8 cellular contexts compared by ENCODE assay signal in the genomic region with DNA sequence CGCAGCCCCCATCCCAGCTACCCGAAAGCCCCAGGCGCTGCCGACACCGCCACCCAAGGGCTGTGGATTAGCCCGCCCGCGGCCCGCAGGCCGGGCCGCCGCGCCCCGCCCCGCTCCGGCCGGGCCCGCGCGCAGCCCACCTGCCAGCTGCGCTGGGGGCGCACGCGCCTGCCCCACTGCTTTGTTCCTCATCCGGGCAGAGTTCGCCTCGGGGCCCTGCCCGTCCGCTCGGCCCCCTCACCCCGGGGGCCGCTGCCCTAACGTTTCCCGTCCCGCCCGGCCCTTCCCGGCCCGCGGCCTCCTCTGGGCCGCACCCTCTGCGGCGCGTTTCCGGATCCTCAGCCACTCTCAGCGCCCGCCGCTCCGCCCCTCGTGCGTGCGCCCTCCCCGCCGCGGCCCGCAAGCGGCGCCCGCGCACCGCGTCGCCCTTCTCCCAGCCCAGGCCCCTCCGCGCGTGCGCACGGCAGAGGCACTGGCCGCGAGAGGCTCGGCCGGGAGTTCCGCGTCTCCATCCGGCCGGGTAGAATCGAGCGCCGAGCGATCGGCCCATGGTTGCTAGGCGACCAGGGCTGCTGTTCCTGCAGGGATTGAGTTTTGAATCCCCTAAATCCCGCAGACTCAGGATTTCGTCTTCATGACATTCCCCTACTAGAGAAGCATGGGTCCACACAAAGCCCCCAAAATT. TPM values are rescaled to one million over a fixed set of nuclear protein-coding genes. Genes with fewer than 3 reads are reported as not detected.
A peak's percentile ranks its signal among the peaks of the same experiment; 100 is the strongest.
DNase-seq lines count a peak whose midpoint lies in the region; ATAC-seq and TF ChIP-seq lines count a peak whose summit lies in the region.

Gene PRDM4, minus strand, starts transcription at position 321 of the 685 bp plus-strand sequence. CDS start 622 bp downstream, outside the sequence.

- peaks cover 26% of the 10 kb centered on the region for H3K4me1 Mint-ChIP-seq in activated CD4-positive, alpha-beta T cell treated with anti-CD3 and anti-CD28 coated beads, Interleukin-2, amount 10 ng/mL, durations not matched to agents 24 days and 14 days

- peaks cover 18% of the 10 kb centered on the region for H3K36me3 Mint-ChIP-seq in activated CD4-positive, alpha-beta T cell treated with anti-CD3 and anti-CD28 coated beads, Interleukin-2, amount 10 ng/mL, durations not matched to agents 24 days and 14 days (ENCODE audit: low read depth)

- H3K4me3 Mint-ChIP-seq in activated CD4-positive, alpha-beta T cell treated with anti-CD3 and anti-CD28 coated beads, Interleukin-2, amount 10 ng/mL, durations not matched to agents 24 days and 14 days: peak within 1 kb of the TSS; percentile 93

- H3K4me3 ChIP-seq in BLaER1 treated with 17β-estradiol and CSF1 and Interleukin-3, amounts not matched to agents 10 nM and 100 nM: peak within 1 kb of the TSS; percentile 86 to 98 (median 94)
- H3K4me3 ChIP-seq in coronary artery: peak within 1 kb of the TSS; percentile 85

- no peak for TF ChIP-seq CTCF in coronary artery (IDR thresholded peaks at IDR 0.05)

- peak; percentile 97 for ATAC-seq in GM19324 (IDR thresholded peaks at IDR 0.05; ENCODE audit: low FRiP score, unreplicated experiment)
- peak; percentile 84 for ATAC-seq in HG03469 (IDR thresholded peaks at IDR 0.05; ENCODE audit: unreplicated experiment)

- peaks cover 0 to 45% (median 33%) of the 10 kb centered on the region in 11 experiments; a peak in 15 of 22 replicates for H4K20me1 ChIP-seq in BLaER1 treated with 17β-estradiol and CSF1 and Interleukin-3, amounts not matched to agents 10 nM and 100 nM

- H3K36me3 ChIP-seq in BLaER1 treated with 17β-estradiol and CSF1 and Interleukin-3, amounts not matched to agents 10 nM and 100 nM: peaks cover 26 to 33% (median 31%) of the 10 kb centered on the region in 11 experiments

- no peaks in the 10 kb centered on the region for H3K27me3 ChIP-seq in BLaER1 treated with 17β-estradiol and CSF1 and Interleukin-3, amounts not matched to agents 10 nM and 100 nM

- peak within 1 kb of the TSS; percentile 85 to 95 (median 92) for H3K27ac ChIP-seq in BLaER1 treated with 17β-estradiol and CSF1 and Interleukin-3, amounts not matched to agents 10 nM and 100 nM
- peak within 1 kb of the TSS; percentile 42 to 84 for H3K27ac ChIP-seq in coronary artery

- intact Hi-C loops in activated CD4-positive, alpha-beta T cell treated with anti-CD3 and anti-CD28 coated beads, Interleukin-2, amount 10 ng/mL, durations not matched to agents 24 days and 14 days (cut with micrococcal nuclease): loop anchor here (1.0 to 10.0 kb wide), 6 partner anchors 76 to 871 kb away; partner anchors contain the start of genes CRY1, FICD, PWP1 and SELPLG

- DNase-seq in NCI-H526 (lab: John Stamatoyannopoulos, UW): peak; percentile 81 to 97
- DNase-seq in activated CD4-positive, alpha-beta T cell treated with anti-CD3 and anti-CD28 coated beads, Interleukin-2, amount 10 ng/mL, durations not matched to agents 24 days and 14 days: peak; percentile 98
- DNase-seq in coronary artery (ENCODE audit: low spot score): peak; percentile 95
- peak; percentile 99 for DNase-seq in left kidney (ENCODE audit: low read depth, low spot score)
- peak; percentile 89 to 90 for DNase-seq in stimulated activated CD4-positive, alpha-beta T cell treated with anti-CD3 and anti-CD28 coated beads, Interleukin-2, amount 100 ng/mL, for 24 hours

- peak within 1 kb of the TSS; percentile 88 to 98 (median 96) for H3K4me2 ChIP-seq in BLaER1 treated with 17β-estradiol and CSF1 and Interleukin-3, amounts not matched to agents 10 nM and 100 nM

- peak within 1 kb of the TSS; percentile 88 for H3K27ac Mint-ChIP-seq in activated CD4-positive, alpha-beta T cell treated with anti-CD3 and anti-CD28 coated beads, Interleukin-2, amount 10 ng/mL, durations not matched to agents 24 days and 14 days

- peaks cover 0 to 11% (median 5%) of the 10 kb centered on the region in 11 experiments; a peak in 6 of 22 replicates for H3K9me3 ChIP-seq in BLaER1 treated with 17β-estradiol and CSF1 and Interleukin-3, amounts not matched to agents 10 nM and 100 nM (replicated peaks in 1 of 11)

- H3K9me3 Mint-ChIP-seq in activated CD4-positive, alpha-beta T cell treated with anti-CD3 and anti-CD28 coated beads, Interleukin-2, amount 10 ng/mL, durations not matched to agents 24 days and 14 days: no peaks in the 10 kb centered on the region

- H3K9ac ChIP-seq in BLaER1 treated with 17β-estradiol and CSF1 and Interleukin-3, amounts not matched to agents 10 nM and 100 nM: peak within 1 kb of the TSS; percentile 91 to 97 (median 94)

- H3K27me3 Mint-ChIP-seq in activated CD4-positive, alpha-beta T cell treated with anti-CD3 and anti-CD28 coated beads, Interleukin-2, amount 10 ng/mL, durations not matched to agents 24 days and 14 days: peaks cover 7% of the 10 kb centered on the region

- H3K4me1 ChIP-seq in BLaER1 treated with 17β-estradiol and CSF1 and Interleukin-3, amounts not matched to agents 10 nM and 100 nM: peaks cover 21 to 35% (median 29%) of the 10 kb centered on the region in 10 experiments

RNA-seq across cellular contexts. Expression of gene PRDM4, which starts in this region (rescaled TPM):
- 30.2 and 31.1 TPM in 2 replicates for total RNA-seq in activated CD4-positive, alpha-beta T cell treated with anti-CD3 and anti-CD28 coated beads, Interleukin-2, amount 10 ng/mL, durations not matched to agents 24 days and 14 days

Comparison
In these comparisons a context has a peak if more than half of its experiments do, and no peak if none do; other contexts are left out.
1. Peak in every context shown above with its lines: DNase-seq, ATAC-seq, H3K4me3 ChIP-seq and H3K27ac ChIP-seq.